1 cellular context compared by ENCODE assay signal in genomic region chr18:58952871-58953270, GRCh38.
A peak's percentile ranks its signal among the peaks of the same experiment; 100 is the strongest.
TF ChIP-seq lines count a peak whose summit lies in the region.

No MANE protein-coding gene starts in this region.

TF ChIP-seq in HepG2, 621 proteins besides CTCF, POLR2A, EP300 and RAD21 (continued from another document and continues in another):
- TF ChIP-seq AHDC1 (CRISPR knock-in tag; IDR thresholded peaks at IDR 0.05; ENCODE audit: borderline replicate concordance) (0 out of 2 replicates have a peak, but pooled peaks have one; percentile 29), NFE2L2 (IDR thresholded peaks at IDR 0.05; ENCODE audit: low read length) (no peak), ZNF354B (CRISPR knock-in tag; IDR thresholded peaks at IDR 0.05) (no peak), SIN3A (IDR thresholded peaks at IDR 0.05; ENCODE audit: borderline replicate concordance, low read depth, low read length) (no peak), STAT6 (CRISPR knock-in tag; IDR thresholded peaks at IDR 0.05; ENCODE audit: borderline replicate concordance) (no peak), ATF4 (CRISPR knock-in tag; IDR thresholded peaks at IDR 0.05) (no peak), FOXA1 (IDR thresholded peaks at IDR 0.05) (peak; percentile 61; the same call in 1 of the 2 replicates), FOXA1 (CRISPR knock-in tag; IDR thresholded peaks at IDR 0.05) (peak; percentile 61), IRF1 (CRISPR knock-in tag; IDR thresholded peaks at IDR 0.05; ENCODE audit: low read depth) (no peak), ZFP41 (CRISPR knock-in tag; IDR thresholded peaks at IDR 0.05; ENCODE audit: borderline replicate concordance) (no peak), TRAFD1 (CRISPR knock-in tag; IDR thresholded peaks at IDR 0.05; ENCODE audit: borderline replicate concordance) (no peak), MIER2 (CRISPR knock-in tag; IDR thresholded peaks at IDR 0.05) (no peak), PAXIP1 (CRISPR knock-in tag; conservative IDR thresholded peaks at IDR 0.05) (0 out of 2 replicates have a peak, but pooled peaks have one; percentile 20), ZNF20 (CRISPR knock-in tag; IDR thresholded peaks at IDR 0.05) (no peak), ZNF460 (CRISPR knock-in tag; IDR thresholded peaks at IDR 0.05; ENCODE audit: borderline replicate concordance) (no peak), ZNF773 (CRISPR knock-in tag; IDR thresholded peaks at IDR 0.05; ENCODE audit: borderline replicate concordance) (no peak), FOSL2 (CRISPR knock-in tag; IDR thresholded peaks at IDR 0.05) (no peak), RARA (CRISPR knock-in tag; IDR thresholded peaks at IDR 0.05) (peak; percentile 22; the same call in 1 of the 2 replicates), EHMT2 (IDR thresholded peaks at IDR 0.05; ENCODE audit: borderline replicate concordance, low read depth, low read length) (no peak), ZKSCAN8 (CRISPR knock-in tag; IDR thresholded peaks at IDR 0.05; ENCODE audit: borderline replicate concordance) (no peak), SOX5 (CRISPR knock-in tag; IDR thresholded peaks at IDR 0.05; ENCODE audit: borderline replicate concordance) (peak; percentile 24; the same call in 1 of the 2 replicates), NR3C1 (CRISPR knock-in tag; IDR thresholded peaks at IDR 0.05) (no peak), ARID3A (IDR thresholded peaks at IDR 0.05; ENCODE audit: low read depth, low read length) (peak; percentile 33; the same call in 1 of the 2 replicates), MAF1 (CRISPR knock-in tag; IDR thresholded peaks at IDR 0.05; ENCODE audit: borderline replicate concordance) (no peak), ZFP37 (CRISPR knock-in tag; IDR thresholded peaks at IDR 0.05; ENCODE audit: borderline replicate concordance) (no peak), TRIM24 (CRISPR knock-in tag; IDR thresholded peaks at IDR 0.05) (no peak), BCL6 (CRISPR knock-in tag; IDR thresholded peaks at IDR 0.05) (peak; percentile 42; the same call in 1 of the 2 replicates), ELF4 (CRISPR knock-in tag; IDR thresholded peaks at IDR 0.05; ENCODE audit: borderline replicate concordance) (no peak), HNRNPH1 (optimal IDR thresholded peaks at IDR 0.05; ENCODE audit: low read depth, low read length) (no peak)
- TF ChIP-seq, protein P1, sequence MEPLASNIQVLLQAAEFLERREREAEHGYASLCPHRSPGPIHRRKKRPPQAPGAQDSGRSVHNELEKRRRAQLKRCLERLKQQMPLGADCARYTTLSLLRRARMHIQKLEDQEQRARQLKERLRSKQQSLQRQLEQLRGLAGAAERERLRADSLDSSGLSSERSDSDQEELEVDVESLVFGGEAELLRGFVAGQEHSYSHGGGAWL (CRISPR knock-in tag; IDR thresholded peaks at IDR 0.05), result no peak
- TF ChIP-seq, protein P2, sequence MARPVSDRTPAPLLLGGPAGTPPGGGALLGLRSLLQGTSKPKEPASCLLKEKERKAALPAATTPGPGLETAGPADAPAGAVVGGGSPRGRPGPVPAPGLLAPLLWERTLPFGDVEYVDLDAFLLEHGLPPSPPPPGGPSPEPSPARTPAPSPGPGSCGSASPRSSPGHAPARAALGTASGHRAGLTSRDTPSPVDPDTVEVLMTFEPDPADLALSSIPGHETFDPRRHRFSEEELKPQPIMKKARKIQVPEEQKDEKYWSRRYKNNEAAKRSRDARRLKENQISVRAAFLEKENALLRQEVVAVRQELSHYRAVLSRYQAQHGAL (CRISPR knock-in tag; IDR thresholded peaks at IDR 0.05; ENCODE audit: not compliant biosample characterization), result no peak
- TF ChIP-seq, protein P3, sequence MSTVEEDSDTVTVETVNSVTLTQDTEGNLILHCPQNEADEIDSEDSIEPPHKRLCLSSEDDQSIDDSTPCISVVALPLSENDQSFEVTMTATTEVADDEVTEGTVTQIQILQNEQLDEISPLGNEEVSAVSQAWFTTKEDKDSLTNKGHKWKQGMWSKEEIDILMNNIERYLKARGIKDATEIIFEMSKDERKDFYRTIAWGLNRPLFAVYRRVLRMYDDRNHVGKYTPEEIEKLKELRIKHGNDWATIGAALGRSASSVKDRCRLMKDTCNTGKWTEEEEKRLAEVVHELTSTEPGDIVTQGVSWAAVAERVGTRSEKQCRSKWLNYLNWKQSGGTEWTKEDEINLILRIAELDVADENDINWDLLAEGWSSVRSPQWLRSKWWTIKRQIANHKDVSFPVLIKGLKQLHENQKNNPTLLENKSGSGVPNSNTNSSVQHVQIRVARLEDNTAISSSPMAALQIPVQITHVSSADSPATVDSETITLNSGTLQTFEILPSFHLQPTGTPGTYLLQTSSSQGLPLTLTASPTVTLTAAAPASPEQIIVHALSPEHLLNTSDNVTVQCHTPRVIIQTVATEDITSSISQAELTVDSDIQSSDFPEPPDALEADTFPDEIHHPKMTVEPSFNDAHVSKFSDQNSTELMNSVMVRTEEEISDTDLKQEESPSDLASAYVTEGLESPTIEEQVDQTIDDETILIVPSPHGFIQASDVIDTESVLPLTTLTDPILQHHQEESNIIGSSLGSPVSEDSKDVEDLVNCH (CRISPR knock-in tag; IDR thresholded peaks at IDR 0.05), result no peak
- TF ChIP-seq, protein P4, sequence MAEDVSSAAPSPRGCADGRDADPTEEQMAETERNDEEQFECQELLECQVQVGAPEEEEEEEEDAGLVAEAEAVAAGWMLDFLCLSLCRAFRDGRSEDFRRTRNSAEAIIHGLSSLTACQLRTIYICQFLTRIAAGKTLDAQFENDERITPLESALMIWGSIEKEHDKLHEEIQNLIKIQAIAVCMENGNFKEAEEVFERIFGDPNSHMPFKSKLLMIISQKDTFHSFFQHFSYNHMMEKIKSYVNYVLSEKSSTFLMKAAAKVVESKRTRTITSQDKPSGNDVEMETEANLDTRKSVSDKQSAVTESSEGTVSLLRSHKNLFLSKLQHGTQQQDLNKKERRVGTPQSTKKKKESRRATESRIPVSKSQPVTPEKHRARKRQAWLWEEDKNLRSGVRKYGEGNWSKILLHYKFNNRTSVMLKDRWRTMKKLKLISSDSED (CRISPR knock-in tag; IDR thresholded peaks at IDR 0.05), result no peak
